In genomic region chr12:1691123-1692007, GRCh38 we compare ENCODE assay signal across 1 cellular context.
TF ChIP-seq lines count a peak whose summit lies in the region.

No MANE protein-coding gene starts in this region.

TF ChIP-seq in HepG2, 621 proteins besides CTCF, POLR2A, EP300 and RAD21 (continued from another document and continues in another):
- TF ChIP-seq ZHX2 (IDR thresholded peaks at IDR 0.05; ENCODE audit: low read depth) (no peak), ZHX2 (CRISPR knock-in tag; IDR thresholded peaks at IDR 0.05; ENCODE audit: borderline replicate concordance) (no peak), DDIT3 (CRISPR knock-in tag; IDR thresholded peaks at IDR 0.05) (no peak), RFX5 (IDR thresholded peaks at IDR 0.05; ENCODE audit: low read depth, low read length) (no peak), ZNF746 (CRISPR knock-in tag; IDR thresholded peaks at IDR 0.05) (no peak), ZNF749 (CRISPR knock-in tag; IDR thresholded peaks at IDR 0.05; ENCODE audit: borderline replicate concordance) (0 out of 2 replicates have a peak, but pooled peaks have one; percentile 53), EHMT2 (IDR thresholded peaks at IDR 0.05; ENCODE audit: borderline replicate concordance, low read depth, low read length) (no peak), ZNF234 (CRISPR knock-in tag; conservative IDR thresholded peaks at IDR 0.05) (no peak), ATF7-NPFF (CRISPR knock-in tag; IDR thresholded peaks at IDR 0.05; ENCODE audit: low read depth) (peak; percentile 77; the same call in 1 of the 2 replicates), HNRNPK (IDR thresholded peaks at IDR 0.05; ENCODE audit: low read depth, low read length, poor library complexity, severe bottlenecking) (peak; percentile 86), ZNF558 (CRISPR knock-in tag; IDR thresholded peaks at IDR 0.05; ENCODE audit: borderline replicate concordance) (0 out of 2 replicates have a peak, but pooled peaks have one; percentile 53), MAFF (IDR thresholded peaks at IDR 0.05; ENCODE audit: low read depth, low read length) (no peak), ATF3 (CRISPR knock-in tag; IDR thresholded peaks at IDR 0.05) (0 out of 2 replicates have a peak, but pooled peaks have one; percentile 15), TARDBP (CRISPR knock-in tag; IDR thresholded peaks at IDR 0.05) (no peak), ZNF207 (IDR thresholded peaks at IDR 0.05; ENCODE audit: borderline replicate concordance) (no peak), RXRB (CRISPR knock-in tag; IDR thresholded peaks at IDR 0.05; ENCODE audit: borderline replicate concordance) (no peak), ZNF430 (CRISPR knock-in tag; IDR thresholded peaks at IDR 0.05) (peak; percentile 45; the same call in 1 of the 2 replicates), ZBTB39 (CRISPR knock-in tag; IDR thresholded peaks at IDR 0.05) (no peak), PITX1 (CRISPR knock-in tag; IDR thresholded peaks at IDR 0.05) (peak; percentile 40; the same call in 1 of the 2 replicates), ZNF550 (CRISPR knock-in tag; IDR thresholded peaks at IDR 0.05; ENCODE audit: borderline replicate concordance) (no peak), MAZ (IDR thresholded peaks at IDR 0.05; ENCODE audit: borderline replicate concordance, low read depth, low read length) (no peak; the same call in 1 of the 2 replicates), MAZ (CRISPR knock-in tag; IDR thresholded peaks at IDR 0.05; ENCODE audit: low read depth) (peak; percentile 6; the same call in 1 of the 2 replicates), ZFY (CRISPR knock-in tag; IDR thresholded peaks at IDR 0.05) (0 out of 2 replicates have a peak, but pooled peaks have one; percentile 30), GTF2F1 (IDR thresholded peaks at IDR 0.05; ENCODE audit: low read length) (no peak), TCF7L2 (IDR thresholded peaks at IDR 0.05; ENCODE audit: low read depth, low read length) (no peak), ZKSCAN8 (CRISPR knock-in tag; IDR thresholded peaks at IDR 0.05; ENCODE audit: borderline replicate concordance) (no peak), RELA (CRISPR knock-in tag; IDR thresholded peaks at IDR 0.05) (peak; percentile 0; the same call in 1 of the 2 replicates), ZSCAN30 (CRISPR knock-in tag; IDR thresholded peaks at IDR 0.05) (no peak)
- TF ChIP-seq, protein P1, sequence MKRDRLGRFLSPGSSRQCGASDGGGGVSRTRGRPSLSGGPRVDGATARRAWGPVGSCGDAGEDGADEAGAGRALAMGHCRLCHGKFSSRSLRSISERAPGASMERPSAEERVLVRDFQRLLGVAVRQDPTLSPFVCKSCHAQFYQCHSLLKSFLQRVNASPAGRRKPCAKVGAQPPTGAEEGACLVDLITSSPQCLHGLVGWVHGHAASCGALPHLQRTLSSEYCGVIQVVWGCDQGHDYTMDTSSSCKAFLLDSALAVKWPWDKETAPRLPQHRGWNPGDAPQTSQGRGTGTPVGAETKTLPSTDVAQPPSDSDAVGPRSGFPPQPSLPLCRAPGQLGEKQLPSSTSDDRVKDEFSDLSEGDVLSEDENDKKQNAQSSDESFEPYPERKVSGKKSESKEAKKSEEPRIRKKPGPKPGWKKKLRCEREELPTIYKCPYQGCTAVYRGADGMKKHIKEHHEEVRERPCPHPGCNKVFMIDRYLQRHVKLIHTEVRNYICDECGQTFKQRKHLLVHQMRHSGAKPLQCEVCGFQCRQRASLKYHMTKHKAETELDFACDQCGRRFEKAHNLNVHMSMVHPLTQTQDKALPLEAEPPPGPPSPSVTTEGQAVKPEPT (CRISPR knock-in tag; IDR thresholded peaks at IDR 0.05; ENCODE audit: low read depth) = no peak
- TF ChIP-seq, protein P2, sequence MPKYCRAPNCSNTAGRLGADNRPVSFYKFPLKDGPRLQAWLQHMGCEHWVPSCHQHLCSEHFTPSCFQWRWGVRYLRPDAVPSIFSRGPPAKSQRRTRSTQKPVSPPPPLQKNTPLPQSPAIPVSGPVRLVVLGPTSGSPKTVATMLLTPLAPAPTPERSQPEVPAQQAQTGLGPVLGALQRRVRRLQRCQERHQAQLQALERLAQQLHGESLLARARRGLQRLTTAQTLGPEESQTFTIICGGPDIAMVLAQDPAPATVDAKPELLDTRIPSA (CRISPR knock-in tag; IDR thresholded peaks at IDR 0.05; ENCODE audit: borderline replicate concordance) = no peak
- TF ChIP-seq, protein P3, sequence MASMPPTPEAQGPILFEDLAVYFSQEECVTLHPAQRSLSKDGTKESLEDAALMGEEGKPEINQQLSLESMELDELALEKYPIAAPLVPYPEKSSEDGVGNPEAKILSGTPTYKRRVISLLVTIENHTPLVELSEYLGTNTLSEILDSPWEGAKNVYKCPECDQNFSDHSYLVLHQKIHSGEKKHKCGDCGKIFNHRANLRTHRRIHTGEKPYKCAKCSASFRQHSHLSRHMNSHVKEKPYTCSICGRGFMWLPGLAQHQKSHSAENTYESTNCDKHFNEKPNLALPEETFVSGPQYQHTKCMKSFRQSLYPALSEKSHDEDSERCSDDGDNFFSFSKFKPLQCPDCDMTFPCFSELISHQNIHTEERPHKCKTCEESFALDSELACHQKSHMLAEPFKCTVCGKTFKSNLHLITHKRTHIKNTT (CRISPR knock-in tag; IDR thresholded peaks at IDR 0.05) = no peak
- TF ChIP-seq, protein P4, sequence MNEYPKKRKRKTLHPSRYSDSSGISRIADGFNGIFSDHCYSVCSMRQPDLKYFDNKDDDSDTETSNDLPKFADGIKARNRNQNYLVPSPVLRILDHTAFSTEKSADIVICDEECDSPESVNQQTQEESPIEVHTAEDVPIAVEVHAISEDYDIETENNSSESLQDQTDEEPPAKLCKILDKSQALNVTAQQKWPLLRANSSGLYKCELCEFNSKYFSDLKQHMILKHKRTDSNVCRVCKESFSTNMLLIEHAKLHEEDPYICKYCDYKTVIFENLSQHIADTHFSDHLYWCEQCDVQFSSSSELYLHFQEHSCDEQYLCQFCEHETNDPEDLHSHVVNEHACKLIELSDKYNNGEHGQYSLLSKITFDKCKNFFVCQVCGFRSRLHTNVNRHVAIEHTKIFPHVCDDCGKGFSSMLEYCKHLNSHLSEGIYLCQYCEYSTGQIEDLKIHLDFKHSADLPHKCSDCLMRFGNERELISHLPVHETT (CRISPR knock-in tag; conservative IDR thresholded peaks at IDR 0.05) = no peak
- TF ChIP-seq, protein P5, sequence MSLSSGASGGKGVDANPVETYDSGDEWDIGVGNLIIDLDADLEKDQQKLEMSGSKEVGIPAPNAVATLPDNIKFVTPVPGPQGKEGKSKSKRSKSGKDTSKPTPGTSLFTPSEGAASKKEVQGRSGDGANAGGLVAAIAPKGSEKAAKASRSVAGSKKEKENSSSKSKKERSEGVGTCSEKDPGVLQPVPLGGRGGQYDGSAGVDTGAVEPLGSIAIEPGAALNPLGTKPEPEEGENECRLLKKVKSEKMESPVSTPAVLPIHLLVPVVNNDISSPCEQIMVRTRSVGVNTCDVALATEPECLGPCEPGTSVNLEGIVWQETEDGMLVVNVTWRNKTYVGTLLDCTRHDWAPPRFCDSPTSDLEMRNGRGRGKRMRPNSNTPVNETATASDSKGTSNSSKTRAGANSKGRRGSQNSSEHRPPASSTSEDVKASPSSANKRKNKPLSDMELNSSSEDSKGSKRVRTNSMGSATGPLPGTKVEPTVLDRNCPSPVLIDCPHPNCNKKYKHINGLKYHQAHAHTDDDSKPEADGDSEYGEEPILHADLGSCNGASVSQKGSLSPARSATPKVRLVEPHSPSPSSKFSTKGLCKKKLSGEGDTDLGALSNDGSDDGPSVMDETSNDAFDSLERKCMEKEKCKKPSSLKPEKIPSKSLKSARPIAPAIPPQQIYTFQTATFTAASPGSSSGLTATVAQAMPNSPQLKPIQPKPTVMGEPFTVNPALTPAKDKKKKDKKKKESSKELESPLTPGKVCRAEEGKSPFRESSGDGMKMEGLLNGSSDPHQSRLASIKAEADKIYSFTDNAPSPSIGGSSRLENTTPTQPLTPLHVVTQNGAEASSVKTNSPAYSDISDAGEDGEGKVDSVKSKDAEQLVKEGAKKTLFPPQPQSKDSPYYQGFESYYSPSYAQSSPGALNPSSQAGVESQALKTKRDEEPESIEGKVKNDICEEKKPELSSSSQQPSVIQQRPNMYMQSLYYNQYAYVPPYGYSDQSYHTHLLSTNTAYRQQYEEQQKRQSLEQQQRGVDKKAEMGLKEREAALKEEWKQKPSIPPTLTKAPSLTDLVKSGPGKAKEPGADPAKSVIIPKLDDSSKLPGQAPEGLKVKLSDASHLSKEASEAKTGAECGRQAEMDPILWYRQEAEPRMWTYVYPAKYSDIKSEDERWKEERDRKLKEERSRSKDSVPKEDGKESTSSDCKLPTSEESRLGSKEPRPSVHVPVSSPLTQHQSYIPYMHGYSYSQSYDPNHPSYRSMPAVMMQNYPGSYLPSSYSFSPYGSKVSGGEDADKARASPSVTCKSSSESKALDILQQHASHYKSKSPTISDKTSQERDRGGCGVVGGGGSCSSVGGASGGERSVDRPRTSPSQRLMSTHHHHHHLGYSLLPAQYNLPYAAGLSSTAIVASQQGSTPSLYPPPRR (CRISPR knock-in tag; IDR thresholded peaks at IDR 0.05; ENCODE audit: borderline replicate concordance) = 0 out of 2 replicates have a peak, but pooled peaks have one; percentile 4
- TF ChIP-seq, protein P6, sequence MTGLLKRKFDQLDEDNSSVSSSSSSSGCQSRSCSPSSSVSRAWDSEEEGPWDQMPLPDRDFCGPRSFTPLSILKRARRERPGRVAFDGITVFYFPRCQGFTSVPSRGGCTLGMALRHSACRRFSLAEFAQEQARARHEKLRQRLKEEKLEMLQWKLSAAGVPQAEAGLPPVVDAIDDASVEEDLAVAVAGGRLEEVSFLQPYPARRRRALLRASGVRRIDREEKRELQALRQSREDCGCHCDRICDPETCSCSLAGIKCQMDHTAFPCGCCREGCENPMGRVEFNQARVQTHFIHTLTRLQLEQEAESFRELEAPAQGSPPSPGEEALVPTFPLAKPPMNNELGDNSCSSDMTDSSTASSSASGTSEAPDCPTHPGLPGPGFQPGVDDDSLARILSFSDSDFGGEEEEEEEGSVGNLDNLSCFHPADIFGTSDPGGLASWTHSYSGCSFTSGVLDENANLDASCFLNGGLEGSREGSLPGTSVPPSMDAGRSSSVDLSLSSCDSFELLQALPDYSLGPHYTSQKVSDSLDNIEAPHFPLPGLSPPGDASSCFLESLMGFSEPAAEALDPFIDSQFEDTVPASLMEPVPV (CRISPR knock-in tag; IDR thresholded peaks at IDR 0.05) = no peak
- TF ChIP-seq, protein P7, sequence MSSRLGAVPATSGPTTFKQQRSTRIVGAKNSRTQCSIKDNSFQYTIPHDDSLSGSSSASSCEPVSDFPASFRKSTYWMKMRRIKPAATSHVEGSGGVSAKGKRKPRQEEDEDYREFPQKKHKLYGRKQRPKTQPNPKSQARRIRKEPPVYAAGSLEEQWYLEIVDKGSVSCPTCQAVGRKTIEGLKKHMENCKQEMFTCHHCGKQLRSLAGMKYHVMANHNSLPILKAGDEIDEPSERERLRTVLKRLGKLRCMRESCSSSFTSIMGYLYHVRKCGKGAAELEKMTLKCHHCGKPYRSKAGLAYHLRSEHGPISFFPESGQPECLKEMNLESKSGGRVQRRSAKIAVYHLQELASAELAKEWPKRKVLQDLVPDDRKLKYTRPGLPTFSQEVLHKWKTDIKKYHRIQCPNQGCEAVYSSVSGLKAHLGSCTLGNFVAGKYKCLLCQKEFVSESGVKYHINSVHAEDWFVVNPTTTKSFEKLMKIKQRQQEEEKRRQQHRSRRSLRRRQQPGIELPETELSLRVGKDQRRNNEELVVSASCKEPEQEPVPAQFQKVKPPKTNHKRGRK (CRISPR knock-in tag; IDR thresholded peaks at IDR 0.05) = no peak
